Comparison of ENCODE assay signal across 1 cellular context in the genomic region with DNA sequence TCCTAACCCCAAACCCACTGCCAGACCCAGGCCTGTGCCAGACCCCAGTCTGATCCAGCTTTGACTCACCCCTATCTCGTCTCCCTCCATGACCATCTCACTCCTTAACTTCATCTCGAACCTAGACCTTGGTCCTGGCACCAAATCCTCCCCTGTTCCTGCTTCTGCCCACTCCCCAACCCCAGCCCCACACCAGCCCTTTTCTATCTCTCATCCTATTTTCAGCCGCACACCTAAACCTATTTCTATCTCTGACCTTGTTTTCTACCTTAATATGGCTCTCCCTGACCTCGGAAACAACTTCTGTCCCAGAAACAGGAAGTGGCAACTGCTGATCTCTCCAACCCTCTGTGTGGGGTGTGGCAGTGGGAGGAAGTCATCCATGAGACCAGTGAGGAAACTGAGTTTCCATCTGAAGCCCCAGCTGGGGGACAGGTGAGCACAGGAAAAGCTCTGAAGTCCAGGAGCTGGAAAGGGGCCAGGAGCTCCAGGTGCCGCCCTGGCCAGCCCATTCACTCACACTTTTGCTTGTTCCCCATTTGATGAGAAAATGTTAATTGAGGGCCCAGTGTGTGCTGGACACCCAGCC.
TF ChIP-seq lines count a peak whose summit lies in the region.

No MANE protein-coding gene starts in this region.

TF ChIP-seq in K562, 482 proteins besides CTCF, POLR2A, EP300 and RAD21 (continued from another document and continues in another):
- TF ChIP-seq, protein P1, sequence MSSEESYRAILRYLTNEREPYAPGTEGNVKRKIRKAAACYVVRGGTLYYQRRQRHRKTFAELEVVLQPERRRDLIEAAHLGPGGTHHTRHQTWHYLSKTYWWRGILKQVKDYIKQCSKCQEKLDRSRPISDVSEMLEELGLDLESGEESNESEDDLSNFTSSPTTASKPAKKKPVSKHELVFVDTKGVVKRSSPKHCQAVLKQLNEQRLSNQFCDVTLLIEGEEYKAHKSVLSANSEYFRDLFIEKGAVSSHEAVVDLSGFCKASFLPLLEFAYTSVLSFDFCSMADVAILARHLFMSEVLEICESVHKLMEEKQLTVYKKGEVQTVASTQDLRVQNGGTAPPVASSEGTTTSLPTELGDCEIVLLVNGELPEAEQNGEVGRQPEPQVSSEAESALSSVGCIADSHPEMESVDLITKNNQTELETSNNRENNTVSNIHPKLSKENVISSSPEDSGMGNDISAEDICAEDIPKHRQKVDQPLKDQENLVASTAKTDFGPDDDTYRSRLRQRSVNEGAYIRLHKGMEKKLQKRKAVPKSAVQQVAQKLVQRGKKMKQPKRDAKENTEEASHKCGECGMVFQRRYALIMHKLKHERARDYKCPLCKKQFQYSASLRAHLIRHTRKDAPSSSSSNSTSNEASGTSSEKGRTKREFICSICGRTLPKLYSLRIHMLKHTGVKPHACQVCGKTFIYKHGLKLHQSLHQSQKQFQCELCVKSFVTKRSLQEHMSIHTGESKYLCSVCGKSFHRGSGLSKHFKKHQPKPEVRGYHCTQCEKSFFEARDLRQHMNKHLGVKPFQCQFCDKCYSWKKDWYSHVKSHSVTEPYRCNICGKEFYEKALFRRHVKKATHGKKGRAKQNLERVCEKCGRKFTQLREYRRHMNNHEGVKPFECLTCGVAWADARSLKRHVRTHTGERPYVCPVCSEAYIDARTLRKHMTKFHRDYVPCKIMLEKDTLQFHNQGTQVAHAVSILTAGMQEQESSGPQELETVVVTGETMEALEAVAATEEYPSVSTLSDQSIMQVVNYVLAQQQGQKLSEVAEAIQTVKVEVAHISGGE (CRISPR knock-in tag; IDR thresholded peaks at IDR 0.05), result no peak
- TF ChIP-seq KLF6 (CRISPR knock-in tag; IDR thresholded peaks at IDR 0.05; ENCODE audit: borderline replicate concordance) (0 out of 2 replicates have a peak, but pooled peaks have one; percentile 71), GTF2F1 (IDR thresholded peaks at IDR 0.05; ENCODE audit: low read depth, low read length) (no peak), ELF1 (tag; IDR thresholded peaks at IDR 0.05) (peak; percentile 82), NR2C1 (IDR thresholded peaks at IDR 0.05) (peak; percentile 79), NR2C1 (tag; IDR thresholded peaks at IDR 0.05) (peak; percentile 72; the same call in 1 of the 2 replicates), FOXK2 (conservative IDR thresholded peaks at IDR 0.05 in 1 of 2, IDR thresholded peaks at IDR 0.05 in 1 of 2; ENCODE audit: low read depth in 2 of 2) (peak; percentile 56 to 58; a peak in 3 of 4 replicates), ZNF436 (CRISPR knock-in tag; IDR thresholded peaks at IDR 0.05) (no peak), NFIC (IDR thresholded peaks at IDR 0.05) (0 out of 2 replicates have a peak, but pooled peaks have one; percentile 53), ZNF584 (CRISPR knock-in tag; IDR thresholded peaks at IDR 0.05; ENCODE audit: low read depth) (0 out of 2 replicates have a peak, but pooled peaks have one; percentile 14), CXXC5 (CRISPR knock-in tag; IDR thresholded peaks at IDR 0.05) (0 out of 2 replicates have a peak, but pooled peaks have one; percentile 12), FOXM1 (IDR thresholded peaks at IDR 0.05; ENCODE audit: low read depth) (no peak), FOXM1 (CRISPR knock-in tag; IDR thresholded peaks at IDR 0.05; ENCODE audit: low read depth) (no peak), MEF2A (IDR thresholded peaks at IDR 0.05; ENCODE audit: control insufficient read depth, low read depth, low read length) (no peak), CBX2 (IDR thresholded peaks at IDR 0.05; ENCODE audit: insufficient read depth, low read length, poor library complexity, severe bottlenecking) (no peak), RBM15 (IDR thresholded peaks at IDR 0.05; ENCODE audit: insufficient read depth, low read length) (no peak), ZNF282 (CRISPR knock-in tag; IDR thresholded peaks at IDR 0.05) (no peak), ATF1 (CRISPR knock-in tag; IDR thresholded peaks at IDR 0.05) (no peak), ATF1 (tag; IDR thresholded peaks at IDR 0.05) (no peak), MYBL2 (IDR thresholded peaks at IDR 0.05; ENCODE audit: low read depth) (no peak), MYBL2 (CRISPR knock-in tag; IDR thresholded peaks at IDR 0.05; ENCODE audit: borderline replicate concordance) (no peak), ZNF780A (CRISPR knock-in tag; IDR thresholded peaks at IDR 0.05) (no peak), MIER1 (IDR thresholded peaks at IDR 0.05; ENCODE audit: low read depth) (no peak)
- TF ChIP-seq, protein P2, sequence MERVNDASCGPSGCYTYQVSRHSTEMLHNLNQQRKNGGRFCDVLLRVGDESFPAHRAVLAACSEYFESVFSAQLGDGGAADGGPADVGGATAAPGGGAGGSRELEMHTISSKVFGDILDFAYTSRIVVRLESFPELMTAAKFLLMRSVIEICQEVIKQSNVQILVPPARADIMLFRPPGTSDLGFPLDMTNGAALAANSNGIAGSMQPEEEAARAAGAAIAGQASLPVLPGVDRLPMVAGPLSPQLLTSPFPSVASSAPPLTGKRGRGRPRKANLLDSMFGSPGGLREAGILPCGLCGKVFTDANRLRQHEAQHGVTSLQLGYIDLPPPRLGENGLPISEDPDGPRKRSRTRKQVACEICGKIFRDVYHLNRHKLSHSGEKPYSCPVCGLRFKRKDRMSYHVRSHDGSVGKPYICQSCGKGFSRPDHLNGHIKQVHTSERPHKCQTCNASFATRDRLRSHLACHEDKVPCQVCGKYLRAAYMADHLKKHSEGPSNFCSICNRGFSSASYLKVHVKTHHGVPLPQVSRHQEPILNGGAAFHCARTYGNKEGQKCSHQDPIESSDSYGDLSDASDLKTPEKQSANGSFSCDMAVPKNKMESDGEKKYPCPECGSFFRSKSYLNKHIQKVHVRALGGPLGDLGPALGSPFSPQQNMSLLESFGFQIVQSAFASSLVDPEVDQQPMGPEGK (CRISPR knock-in tag; IDR thresholded peaks at IDR 0.05; ENCODE audit: borderline replicate concordance), result no peak
- TF ChIP-seq, protein P3, sequence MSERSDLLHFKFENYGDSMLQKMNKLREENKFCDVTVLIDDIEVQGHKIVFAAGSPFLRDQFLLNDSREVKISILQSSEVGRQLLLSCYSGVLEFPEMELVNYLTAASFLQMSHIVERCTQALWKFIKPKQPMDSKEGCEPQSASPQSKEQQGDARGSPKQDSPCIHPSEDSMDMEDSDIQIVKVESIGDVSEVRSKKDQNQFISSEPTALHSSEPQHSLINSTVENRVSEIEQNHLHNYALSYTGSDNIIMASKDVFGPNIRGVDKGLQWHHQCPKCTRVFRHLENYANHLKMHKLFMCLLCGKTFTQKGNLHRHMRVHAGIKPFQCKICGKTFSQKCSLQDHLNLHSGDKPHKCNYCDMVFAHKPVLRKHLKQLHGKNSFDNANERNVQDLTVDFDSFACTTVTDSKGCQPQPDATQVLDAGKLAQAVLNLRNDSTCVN (CRISPR knock-in tag; IDR thresholded peaks at IDR 0.05), result peak; percentile 73; the same call in 1 of the 2 replicates
- TF ChIP-seq, protein P4, sequence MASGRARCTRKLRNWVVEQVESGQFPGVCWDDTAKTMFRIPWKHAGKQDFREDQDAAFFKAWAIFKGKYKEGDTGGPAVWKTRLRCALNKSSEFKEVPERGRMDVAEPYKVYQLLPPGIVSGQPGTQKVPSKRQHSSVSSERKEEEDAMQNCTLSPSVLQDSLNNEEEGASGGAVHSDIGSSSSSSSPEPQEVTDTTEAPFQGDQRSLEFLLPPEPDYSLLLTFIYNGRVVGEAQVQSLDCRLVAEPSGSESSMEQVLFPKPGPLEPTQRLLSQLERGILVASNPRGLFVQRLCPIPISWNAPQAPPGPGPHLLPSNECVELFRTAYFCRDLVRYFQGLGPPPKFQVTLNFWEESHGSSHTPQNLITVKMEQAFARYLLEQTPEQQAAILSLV (tag; IDR thresholded peaks at IDR 0.05), result no peak
- TF ChIP-seq, protein P5, sequence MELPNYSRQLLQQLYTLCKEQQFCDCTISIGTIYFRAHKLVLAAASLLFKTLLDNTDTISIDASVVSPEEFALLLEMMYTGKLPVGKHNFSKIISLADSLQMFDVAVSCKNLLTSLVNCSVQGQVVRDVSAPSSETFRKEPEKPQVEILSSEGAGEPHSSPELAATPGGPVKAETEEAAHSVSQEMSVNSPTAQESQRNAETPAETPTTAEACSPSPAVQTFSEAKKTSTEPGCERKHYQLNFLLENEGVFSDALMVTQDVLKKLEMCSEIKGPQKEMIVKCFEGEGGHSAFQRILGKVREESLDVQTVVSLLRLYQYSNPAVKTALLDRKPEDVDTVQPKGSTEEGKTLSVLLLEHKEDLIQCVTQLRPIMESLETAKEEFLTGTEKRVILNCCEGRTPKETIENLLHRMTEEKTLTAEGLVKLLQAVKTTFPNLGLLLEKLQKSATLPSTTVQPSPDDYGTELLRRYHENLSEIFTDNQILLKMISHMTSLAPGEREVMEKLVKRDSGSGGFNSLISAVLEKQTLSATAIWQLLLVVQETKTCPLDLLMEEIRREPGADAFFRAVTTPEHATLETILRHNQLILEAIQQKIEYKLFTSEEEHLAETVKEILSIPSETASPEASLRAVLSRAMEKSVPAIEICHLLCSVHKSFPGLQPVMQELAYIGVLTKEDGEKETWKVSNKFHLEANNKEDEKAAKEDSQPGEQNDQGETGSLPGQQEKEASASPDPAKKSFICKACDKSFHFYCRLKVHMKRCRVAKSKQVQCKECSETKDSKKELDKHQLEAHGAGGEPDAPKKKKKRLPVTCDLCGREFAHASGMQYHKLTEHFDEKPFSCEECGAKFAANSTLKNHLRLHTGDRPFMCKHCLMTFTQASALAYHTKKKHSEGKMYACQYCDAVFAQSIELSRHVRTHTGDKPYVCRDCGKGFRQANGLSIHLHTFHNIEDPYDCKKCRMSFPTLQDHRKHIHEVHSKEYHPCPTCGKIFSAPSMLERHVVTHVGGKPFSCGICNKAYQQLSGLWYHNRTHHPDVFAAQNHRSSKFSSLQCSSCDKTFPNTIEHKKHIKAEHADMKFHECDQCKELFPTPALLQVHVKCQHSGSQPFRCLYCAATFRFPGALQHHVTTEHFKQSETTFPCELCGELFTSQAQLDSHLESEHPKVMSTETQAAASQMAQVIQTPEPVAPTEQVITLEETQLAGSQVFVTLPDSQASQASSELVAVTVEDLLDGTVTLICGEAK (IDR thresholded peaks at IDR 0.05), result peak; percentile 65
- TF ChIP-seq, protein P5 (CRISPR knock-in tag; IDR thresholded peaks at IDR 0.05), result no peak
- TF ChIP-seq, protein P6, sequence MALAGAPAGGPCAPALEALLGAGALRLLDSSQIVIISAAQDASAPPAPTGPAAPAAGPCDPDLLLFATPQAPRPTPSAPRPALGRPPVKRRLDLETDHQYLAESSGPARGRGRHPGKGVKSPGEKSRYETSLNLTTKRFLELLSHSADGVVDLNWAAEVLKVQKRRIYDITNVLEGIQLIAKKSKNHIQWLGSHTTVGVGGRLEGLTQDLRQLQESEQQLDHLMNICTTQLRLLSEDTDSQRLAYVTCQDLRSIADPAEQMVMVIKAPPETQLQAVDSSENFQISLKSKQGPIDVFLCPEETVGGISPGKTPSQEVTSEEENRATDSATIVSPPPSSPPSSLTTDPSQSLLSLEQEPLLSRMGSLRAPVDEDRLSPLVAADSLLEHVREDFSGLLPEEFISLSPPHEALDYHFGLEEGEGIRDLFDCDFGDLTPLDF (CRISPR knock-in tag; IDR thresholded peaks at IDR 0.05), result no peak
- TF ChIP-seq, protein P7, sequence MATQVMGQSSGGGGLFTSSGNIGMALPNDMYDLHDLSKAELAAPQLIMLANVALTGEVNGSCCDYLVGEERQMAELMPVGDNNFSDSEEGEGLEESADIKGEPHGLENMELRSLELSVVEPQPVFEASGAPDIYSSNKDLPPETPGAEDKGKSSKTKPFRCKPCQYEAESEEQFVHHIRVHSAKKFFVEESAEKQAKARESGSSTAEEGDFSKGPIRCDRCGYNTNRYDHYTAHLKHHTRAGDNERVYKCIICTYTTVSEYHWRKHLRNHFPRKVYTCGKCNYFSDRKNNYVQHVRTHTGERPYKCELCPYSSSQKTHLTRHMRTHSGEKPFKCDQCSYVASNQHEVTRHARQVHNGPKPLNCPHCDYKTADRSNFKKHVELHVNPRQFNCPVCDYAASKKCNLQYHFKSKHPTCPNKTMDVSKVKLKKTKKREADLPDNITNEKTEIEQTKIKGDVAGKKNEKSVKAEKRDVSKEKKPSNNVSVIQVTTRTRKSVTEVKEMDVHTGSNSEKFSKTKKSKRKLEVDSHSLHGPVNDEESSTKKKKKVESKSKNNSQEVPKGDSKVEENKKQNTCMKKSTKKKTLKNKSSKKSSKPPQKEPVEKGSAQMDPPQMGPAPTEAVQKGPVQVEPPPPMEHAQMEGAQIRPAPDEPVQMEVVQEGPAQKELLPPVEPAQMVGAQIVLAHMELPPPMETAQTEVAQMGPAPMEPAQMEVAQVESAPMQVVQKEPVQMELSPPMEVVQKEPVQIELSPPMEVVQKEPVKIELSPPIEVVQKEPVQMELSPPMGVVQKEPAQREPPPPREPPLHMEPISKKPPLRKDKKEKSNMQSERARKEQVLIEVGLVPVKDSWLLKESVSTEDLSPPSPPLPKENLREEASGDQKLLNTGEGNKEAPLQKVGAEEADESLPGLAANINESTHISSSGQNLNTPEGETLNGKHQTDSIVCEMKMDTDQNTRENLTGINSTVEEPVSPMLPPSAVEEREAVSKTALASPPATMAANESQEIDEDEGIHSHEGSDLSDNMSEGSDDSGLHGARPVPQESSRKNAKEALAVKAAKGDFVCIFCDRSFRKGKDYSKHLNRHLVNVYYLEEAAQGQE (CRISPR knock-in tag; IDR thresholded peaks at IDR 0.05; ENCODE audit: low read depth), result no peak
